In genomic region chr10:124667425-124668130, GRCh38 we compare ENCODE assay signal across 11 cellular contexts.
DNase-seq lines count a peak whose midpoint lies in the region; ATAC-seq and TF ChIP-seq lines count a peak whose summit lies in the region.
"Had no signal": no experiment of that assay in that cellular context is flagged by ENCODE, and none has a peak within 500 bp of the region (broad histone marks: within the 10 kb centered on the region; RNA-seq: fewer than 3 reads in every experiment).

No MANE protein-coding gene starts in this region.

- H3K27ac ChIP-seq in GM23338 (ENCODE audit: low read depth) (no peak overlapping the region), layer of hippocampus (ENCODE audit: low read depth, low read length) (peak overlapping the region; percentile 73), skin epidermis (peak overlapping the region in 11 of 21 experiments; percentile 19 to 68 (median 53))
- H3K27ac ChIP-seq: right lobe of liver had no signal

- H3F3A ChIP-seq in GM23338 (replicated peaks; ENCODE audit: low read depth), result no peaks in the 10 kb centered on the region

- H3K4me3 ChIP-seq in GM23338, result no peak overlapping the region
- H3K4me3 ChIP-seq in skin epidermis, result no peak overlapping the region
- H3K4me3 ChIP-seq: right lobe of liver had no signal

- TF ChIP-seq CTCF in GM23338 (conservative IDR thresholded peaks at IDR 0.05; ENCODE audit: low read depth in 2 of 2), result no peak

- no peaks in the 10 kb centered on the region for H3K9me2 ChIP-seq in GM23338 (ENCODE audit: insufficient read depth)

- no peak overlapping the region for H3K4me2 ChIP-seq in GM23338

- POLR2A ChIA-PET in activated CD4-positive, alpha-beta memory T cell treated with anti-CD3 and anti-CD28 coated beads for 36 hours (lab: Charles Lee), result no interaction called here

- H3K4me3 Mint-ChIP-seq in GM23338, result no peak overlapping the region
- no peak overlapping the region for H3K4me3 Mint-ChIP-seq in activated CD4-positive, alpha-beta memory T cell treated with anti-CD3 and anti-CD28 coated beads for 36 hours

- no peak for ATAC-seq in GM23338
- ATAC-seq in GM18858 (IDR thresholded peaks at IDR 0.05; ENCODE audit: unreplicated experiment), result no peak
- no peak for ATAC-seq in HG03432 (IDR thresholded peaks at IDR 0.05; ENCODE audit: unreplicated experiment)
- ATAC-seq: right lobe of liver had no signal

- DNase-seq in GM23338 (ENCODE audit: low spot score) (no peak), SKM-1 treated with dmso at 0.1 percent for 144 hours (lab: John Stamatoyannopoulos, UW; ENCODE audit: unreplicated experiment) (no peak), RPMI8226 (no peak)
- no peak for DNase-seq in activated CD4-positive, alpha-beta memory T cell treated with anti-CD3 and anti-CD28 coated beads for 36 hours
- DNase-seq: activated effector memory CD4-positive, alpha-beta T cell treated with anti-CD3 and anti-CD28 coated beads, Interleukin-2, amount 50 U/mL, for 16 hours; NCI-H2081 treated with DMSO at 0.1 percent for 48 hours; right lobe of liver had no signal

- H3K27me3 Mint-ChIP-seq in GM23338 (ENCODE audit: insufficient read depth, low read depth, poor library complexity), result peaks cover 6% of the 10 kb centered on the region
- no peaks in the 10 kb centered on the region for H3K27me3 Mint-ChIP-seq in activated CD4-positive, alpha-beta memory T cell treated with anti-CD3 and anti-CD28 coated beads for 36 hours

- H4K20me1 ChIP-seq in GM23338 (replicated peaks; ENCODE audit: insufficient read depth), result no peaks in the 10 kb centered on the region; the same call in 1 of the 2 replicates

- no peaks in the 10 kb centered on the region for H3K79me2 ChIP-seq in GM23338 (replicated peaks; ENCODE audit: insufficient read depth)

- intact Hi-C loops in activated CD4-positive, alpha-beta memory T cell treated with anti-CD3 and anti-CD28 coated beads for 36 hours (cut with micrococcal nuclease), result no loop called here

- 0 out of 2 replicates have a peak, but pooled peaks cover 7% of the 10 kb centered on the region for H3K4me1 ChIP-seq in GM23338 (ENCODE audit: insufficient read depth)
- H3K4me1 ChIP-seq: right lobe of liver had no signal

- no peaks in the 10 kb centered on the region for H3K36me3 ChIP-seq in GM23338 (ENCODE audit: insufficient read depth)
- H3K36me3 ChIP-seq: right lobe of liver had no signal

- H3K27ac Mint-ChIP-seq in GM23338, result peak overlapping the region; percentile 68; the same call in 1 of the 2 replicates
- peak overlapping the region; percentile 69 for H3K27ac Mint-ChIP-seq in activated CD4-positive, alpha-beta memory T cell treated with anti-CD3 and anti-CD28 coated beads for 36 hours

- CTCF ChIA-PET in activated CD4-positive, alpha-beta memory T cell treated with anti-CD3 and anti-CD28 coated beads for 36 hours (lab: Charles Lee), result no interaction called here

- H3K4me1 Mint-ChIP-seq in GM23338, result peaks cover 27% of the 10 kb centered on the region
- H3K4me1 Mint-ChIP-seq in activated CD4-positive, alpha-beta memory T cell treated with anti-CD3 and anti-CD28 coated beads for 36 hours (ENCODE audit: low read depth), result peaks cover 55% of the 10 kb centered on the region

- no peaks in the 10 kb centered on the region for H3K27me3 ChIP-seq in GM23338 (ENCODE audit: insufficient read depth)
- no peaks in the 10 kb centered on the region for H3K27me3 ChIP-seq in layer of hippocampus (ENCODE audit: control insufficient read depth, insufficient read depth, low read length)
- H3K27me3 ChIP-seq: right lobe of liver had no signal

- H2AFZ ChIP-seq in GM23338, result no peak overlapping the region

- H3K9me3 Mint-ChIP-seq in GM23338, result no peaks in the 10 kb centered on the region
- no peaks in the 10 kb centered on the region for H3K9me3 Mint-ChIP-seq in activated CD4-positive, alpha-beta memory T cell treated with anti-CD3 and anti-CD28 coated beads for 36 hours

- no peaks in the 10 kb centered on the region for H3K36me3 Mint-ChIP-seq in GM23338 (ENCODE audit: low read depth)
- H3K36me3 Mint-ChIP-seq in activated CD4-positive, alpha-beta memory T cell treated with anti-CD3 and anti-CD28 coated beads for 36 hours, result no peaks in the 10 kb centered on the region

TF ChIP-seq in GM23338, 12 proteins besides CTCF, POLR2A, EP300 and RAD21 (continues in another document):
- TF ChIP-seq CREB1 (CRISPR knock-in tag; IDR thresholded peaks at IDR 0.05; ENCODE audit: low read depth), result no peak
- TF ChIP-seq ETS1 (IDR thresholded peaks at IDR 0.05), result no peak
- TF ChIP-seq REST (IDR thresholded peaks at IDR 0.05; ENCODE audit: unreplicated experiment), result no peak
